ENCODE assay signal across 8 cellular contexts in the genomic region with DNA sequence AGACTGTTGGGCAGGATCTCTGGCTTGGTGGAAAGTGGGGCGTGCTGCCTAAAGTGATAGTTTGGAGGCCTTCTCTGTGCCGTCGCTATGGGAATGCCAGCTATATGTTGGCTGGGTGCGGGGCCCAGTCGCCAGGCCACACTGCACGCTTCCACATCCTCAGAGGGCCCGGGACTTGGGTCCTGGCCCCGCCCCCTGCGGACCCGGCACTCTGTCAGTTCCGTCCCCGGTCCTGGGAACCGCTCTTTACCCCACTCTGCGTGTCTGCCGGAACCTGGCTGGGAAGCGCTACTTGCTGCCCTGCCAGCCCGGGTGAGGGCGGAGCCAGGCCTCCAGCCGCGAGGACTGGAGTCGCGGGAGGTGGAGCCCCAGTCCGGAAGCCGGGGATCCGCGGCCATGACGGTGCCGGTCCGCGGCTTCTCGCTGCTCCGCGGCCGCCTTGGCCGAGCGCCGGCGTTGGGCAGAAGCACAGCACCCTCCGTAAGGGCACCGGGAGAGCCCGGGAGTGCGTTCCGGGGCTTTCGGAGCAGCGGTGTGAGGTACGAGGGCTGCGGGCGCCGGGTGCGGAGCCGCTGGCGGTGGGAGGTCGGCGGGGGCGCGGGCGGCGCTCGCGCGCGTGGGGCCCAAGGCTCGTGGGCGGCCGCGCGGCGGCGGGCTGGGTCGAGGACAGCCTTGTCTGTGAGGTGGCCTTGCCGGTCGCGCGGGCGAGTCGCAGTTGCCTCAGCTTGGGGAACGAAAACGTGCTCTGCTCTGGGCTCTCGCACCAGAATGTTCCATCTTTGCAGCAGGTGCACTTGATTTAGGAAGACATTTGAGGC. TPM values are rescaled to one million over a fixed set of nuclear protein-coding genes. Genes with fewer than 3 reads are reported as not detected.
DNase-seq lines count a peak whose midpoint lies in the region; ATAC-seq and TF ChIP-seq lines count a peak whose summit lies in the region.

MTHFD2L (plus strand) TSS at position 376 of the 818 bp plus-strand sequence; CDS start at position 397, 21 bp downstream.

- H3K4me1 Mint-ChIP-seq in activated T-cell treated with anti-CD3 and anti-CD28 coated beads, Interleukin-2, amount 50 U/mL, for 4 hours (ENCODE audit: low read depth), result peaks cover 23% of the 10 kb centered on the region

- peak; percentile 78 for DNase-seq in DMS53 treated with DMSO at 0.1 percent for 48 hours (lab: John Stamatoyannopoulos, UW; ENCODE audit: unreplicated experiment)
- peak; percentile 84 to 91 for DNase-seq in PC-9
- peak; percentile 75 for DNase-seq in activated T-cell treated with anti-CD3 and anti-CD28 coated beads, Interleukin-2, amount 50 U/mL, for 4 hours
- peak; percentile 57 to 65 for DNase-seq in stimulated activated CD8-positive, alpha-beta memory T cell treated with anti-CD3 and anti-CD28 coated beads, Interleukin-7, amount 100 ng/mL, for 1 hour (ENCODE audit: low read depth in 2 of 2)

- peak within 1 kb of the TSS; percentile 81 for H3K9ac ChIP-seq in muscle layer of colon (ENCODE audit: low read length)

- H3K27me3 Mint-ChIP-seq in activated T-cell treated with anti-CD3 and anti-CD28 coated beads, Interleukin-2, amount 50 U/mL, for 4 hours (ENCODE audit: low read depth), result peaks cover 3% of the 10 kb centered on the region

- CTCF ChIA-PET in PC-9 (lab: Charles Lee), result no interaction called here

- TF ChIP-seq EP300 in Ishikawa (IDR thresholded peaks at IDR 0.05; ENCODE audit: borderline replicate concordance), result 0 out of 2 replicates have a peak, but pooled peaks have one; percentile 22

- H3K4me3 Mint-ChIP-seq in activated T-cell treated with anti-CD3 and anti-CD28 coated beads, Interleukin-2, amount 50 U/mL, for 4 hours, result peak within 1 kb of the TSS; percentile 91

- peaks cover 20% of the 10 kb centered on the region for H3K4me1 ChIP-seq in PC-9 (replicated peaks; ENCODE audit: insufficient read depth)
- peaks cover 25% of the 10 kb centered on the region for H3K4me1 ChIP-seq in muscle layer of colon (ENCODE audit: insufficient read depth, low read length)

- ATAC-seq in GM21619 (IDR thresholded peaks at IDR 0.05; ENCODE audit: unreplicated experiment), result peak; percentile 97
- ATAC-seq in activated T-cell treated with anti-CD3 and anti-CD28 coated beads, Interleukin-2, amount 50 U/mL, for 4 hours, result peak; percentile 99
- peak; percentile 98 for ATAC-seq in esophagus mucosa

- no peaks in the 10 kb centered on the region; the same call in 1 of the 2 replicates for H4K20me1 ChIP-seq in PC-9 (ENCODE audit: insufficient read depth)

- no peaks in the 10 kb centered on the region for H3K9me2 ChIP-seq in PC-9 (ENCODE audit: insufficient read depth)

- H2AFZ ChIP-seq in PC-9, result peak within 1 kb of the TSS; percentile 88

- H3K27me3 ChIP-seq in PC-9 (ENCODE audit: insufficient read depth, low read depth) (no peaks in the 10 kb centered on the region), muscle layer of colon (ENCODE audit: control insufficient read depth in 1 of 2, insufficient read depth in 2 of 2, low read length in 2 of 2) (no peaks in the 10 kb centered on the region)

- intact Hi-C loops in PC-9 (cut with micrococcal nuclease; ENCODE audit: unreplicated experiment), result no loop called here

- H3K4me2 ChIP-seq in PC-9, result peak within 1 kb of the TSS; percentile 89

- H3K4me3 ChIP-seq in PC-9 (peak within 1 kb of the TSS; percentile 69), muscle layer of colon (ENCODE audit: low read depth in 1 of 2, low read length in 2 of 2) (peak within 1 kb of the TSS; percentile 56 to 79)

- H3K27ac ChIP-seq in PC-9, result peak within 1 kb of the TSS; percentile 83
- H3K27ac ChIP-seq in muscle layer of colon (ENCODE audit: low read depth, low read length), result peak within 1 kb of the TSS; percentile 82

- H3K79me2 ChIP-seq in PC-9 (ENCODE audit: low read depth), result peaks cover 40% of the 10 kb centered on the region

- peaks cover 10% of the 10 kb centered on the region for H3F3A ChIP-seq in PC-9 (ENCODE audit: insufficient read depth, low read depth)

- BruUV-seq in PC-9 (replicated peaks; lab: Mats Ljungman, UMichigan), result no TSS peak

- POLR2A ChIA-PET in PC-9 (lab: Charles Lee; ENCODE audit: unreplicated experiment), result interaction anchor here (0.6 kb wide), 2 partner anchors 165 to 239 kb away, joined by 5 read pairs; no protein-coding TSS in a partner anchor

- TF ChIP-seq RAD21 in Ishikawa (IDR thresholded peaks at IDR 0.05; ENCODE audit: low read depth), result no peak

- H3K9me3 ChIP-seq in PC-9 (ENCODE audit: insufficient read depth, low read depth) (no peaks in the 10 kb centered on the region), muscle layer of colon (ENCODE audit: low read length) (no peaks in the 10 kb centered on the region)

- peaks cover 8% of the 10 kb centered on the region for H3K36me3 Mint-ChIP-seq in activated T-cell treated with anti-CD3 and anti-CD28 coated beads, Interleukin-2, amount 50 U/mL, for 4 hours (ENCODE audit: insufficient read depth)

- H3K9me3 Mint-ChIP-seq in activated T-cell treated with anti-CD3 and anti-CD28 coated beads, Interleukin-2, amount 50 U/mL, for 4 hours, result no peaks in the 10 kb centered on the region

- H3K36me3 ChIP-seq in PC-9 (ENCODE audit: low read depth) (peaks cover 17% of the 10 kb centered on the region; the same call in 1 of the 2 replicates), muscle layer of colon (ENCODE audit: insufficient read depth, low read length) (no peaks in the 10 kb centered on the region)

- TF ChIP-seq CTCF in PC-9 (conservative IDR thresholded peaks at IDR 0.05), result no peak

TF ChIP-seq in Ishikawa, 13 proteins besides CTCF, POLR2A, EP300 and RAD21:
- TF ChIP-seq TCF12 (IDR thresholded peaks at IDR 0.05; ENCODE audit: low read depth) (peak; percentile 46; the same call in 1 of the 2 replicates), CEBPB (IDR thresholded peaks at IDR 0.05) (no peak), ZBTB7A (IDR thresholded peaks at IDR 0.05; ENCODE audit: low read depth) (no peak), TAF1 (IDR thresholded peaks at IDR 0.05; ENCODE audit: low read depth) (peak; percentile 71), NFIC (IDR thresholded peaks at IDR 0.05) (peak; percentile 62), YY1 (IDR thresholded peaks at IDR 0.05; ENCODE audit: low read depth) (peak; percentile 87), EGR1 (IDR thresholded peaks at IDR 0.05) (peak; percentile 61)
- TF ChIP-seq, protein P1, sequence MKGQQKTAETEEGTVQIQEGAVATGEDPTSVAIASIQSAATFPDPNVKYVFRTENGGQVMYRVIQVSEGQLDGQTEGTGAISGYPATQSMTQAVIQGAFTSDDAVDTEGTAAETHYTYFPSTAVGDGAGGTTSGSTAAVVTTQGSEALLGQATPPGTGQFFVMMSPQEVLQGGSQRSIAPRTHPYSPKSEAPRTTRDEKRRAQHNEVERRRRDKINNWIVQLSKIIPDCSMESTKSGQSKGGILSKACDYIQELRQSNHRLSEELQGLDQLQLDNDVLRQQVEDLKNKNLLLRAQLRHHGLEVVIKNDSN (IDR thresholded peaks at IDR 0.05), result peak; percentile 28; the same call in 1 of the 2 replicates
- TF ChIP-seq, protein P2, sequence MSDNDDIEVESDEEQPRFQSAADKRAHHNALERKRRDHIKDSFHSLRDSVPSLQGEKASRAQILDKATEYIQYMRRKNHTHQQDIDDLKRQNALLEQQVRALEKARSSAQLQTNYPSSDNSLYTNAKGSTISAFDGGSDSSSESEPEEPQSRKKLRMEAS (IDR thresholded peaks at IDR 0.05), result peak; percentile 76
- TF ChIP-seq, protein P3, sequence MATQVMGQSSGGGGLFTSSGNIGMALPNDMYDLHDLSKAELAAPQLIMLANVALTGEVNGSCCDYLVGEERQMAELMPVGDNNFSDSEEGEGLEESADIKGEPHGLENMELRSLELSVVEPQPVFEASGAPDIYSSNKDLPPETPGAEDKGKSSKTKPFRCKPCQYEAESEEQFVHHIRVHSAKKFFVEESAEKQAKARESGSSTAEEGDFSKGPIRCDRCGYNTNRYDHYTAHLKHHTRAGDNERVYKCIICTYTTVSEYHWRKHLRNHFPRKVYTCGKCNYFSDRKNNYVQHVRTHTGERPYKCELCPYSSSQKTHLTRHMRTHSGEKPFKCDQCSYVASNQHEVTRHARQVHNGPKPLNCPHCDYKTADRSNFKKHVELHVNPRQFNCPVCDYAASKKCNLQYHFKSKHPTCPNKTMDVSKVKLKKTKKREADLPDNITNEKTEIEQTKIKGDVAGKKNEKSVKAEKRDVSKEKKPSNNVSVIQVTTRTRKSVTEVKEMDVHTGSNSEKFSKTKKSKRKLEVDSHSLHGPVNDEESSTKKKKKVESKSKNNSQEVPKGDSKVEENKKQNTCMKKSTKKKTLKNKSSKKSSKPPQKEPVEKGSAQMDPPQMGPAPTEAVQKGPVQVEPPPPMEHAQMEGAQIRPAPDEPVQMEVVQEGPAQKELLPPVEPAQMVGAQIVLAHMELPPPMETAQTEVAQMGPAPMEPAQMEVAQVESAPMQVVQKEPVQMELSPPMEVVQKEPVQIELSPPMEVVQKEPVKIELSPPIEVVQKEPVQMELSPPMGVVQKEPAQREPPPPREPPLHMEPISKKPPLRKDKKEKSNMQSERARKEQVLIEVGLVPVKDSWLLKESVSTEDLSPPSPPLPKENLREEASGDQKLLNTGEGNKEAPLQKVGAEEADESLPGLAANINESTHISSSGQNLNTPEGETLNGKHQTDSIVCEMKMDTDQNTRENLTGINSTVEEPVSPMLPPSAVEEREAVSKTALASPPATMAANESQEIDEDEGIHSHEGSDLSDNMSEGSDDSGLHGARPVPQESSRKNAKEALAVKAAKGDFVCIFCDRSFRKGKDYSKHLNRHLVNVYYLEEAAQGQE (IDR thresholded peaks at IDR 0.05; ENCODE audit: low read depth), result no peak

RNA-seq across cellular contexts. Expression of gene MTHFD2L, which starts in this region (rescaled TPM):
- total RNA-seq in PC-9 (2021), result 8.2 and 8.9 TPM in 2 replicates
- total RNA-seq in activated T-cell treated with anti-CD3 and anti-CD28 coated beads, Interleukin-2, amount 50 U/mL, for 4 hours, result 10 to 100 TPM in 2 of 3 donors, 1 to 10 TPM in 1; 9.1 to 10.4 (median 10.4) TPM
- total RNA-seq in esophagus mucosa, result 9.4 TPM

Comparison
In these comparisons a context has a peak if more than half of its experiments do, and no peak if none do; other contexts are left out.
1. Peak in every context shown above with its lines: DNase-seq, ATAC-seq, H3K4me3 ChIP-seq and H3K27ac ChIP-seq.